25 cellular contexts compared by ENCODE assay signal in the genomic region with DNA sequence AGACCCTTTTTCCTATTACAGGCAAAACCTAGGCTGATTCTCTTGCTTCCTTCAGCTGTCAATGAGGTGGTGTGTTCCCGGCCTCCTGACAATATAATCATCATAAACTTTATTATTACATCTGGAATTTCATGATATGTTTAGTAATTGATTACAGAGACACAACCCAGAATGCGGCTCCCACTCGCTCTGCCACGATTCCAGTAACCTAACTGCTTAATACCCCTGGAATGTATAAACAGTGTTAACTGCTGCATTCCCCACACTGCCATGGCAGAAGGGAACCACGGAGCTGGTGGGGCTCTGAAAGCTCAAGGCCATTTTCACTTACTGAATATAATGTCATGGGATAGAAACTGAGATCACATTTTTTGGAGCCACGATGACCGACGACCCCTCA. TPM values are rescaled to one million over a fixed set of nuclear protein-coding genes. Genes with fewer than 3 reads are reported as not detected.
DNase-seq lines count a peak whose midpoint lies in the region; ATAC-seq lines count a peak whose summit lies in the region.
"Had no signal": no experiment of that assay in that cellular context is flagged by ENCODE, and none has a peak within 500 bp of the region (broad histone marks: within the 10 kb centered on the region; RNA-seq: fewer than 3 reads in every experiment).

No MANE protein-coding gene starts in this region.

- H3K9me3 ChIP-seq in right cardiac atrium (ENCODE audit: control insufficient read depth, low read length) (no peaks in the 10 kb centered on the region), muscle layer of duodenum (ENCODE audit: control insufficient read depth in 1 of 2, low read length in 2 of 2) (no peaks in the 10 kb centered on the region)
- H3K9me3 ChIP-seq: BE2C, left lung, mucosa of descending colon, psoas muscle, SJCRH30, thyroid gland had no signal

- ATAC-seq in right cardiac atrium (no peak), GM19324 (IDR thresholded peaks at IDR 0.05; ENCODE audit: low FRiP score, unreplicated experiment) (no peak), HG03469 (IDR thresholded peaks at IDR 0.05; ENCODE audit: unreplicated experiment) (no peak), GM21529 (IDR thresholded peaks at IDR 0.05; ENCODE audit: unreplicated experiment) (no peak)
- ATAC-seq: activated CD8-positive, alpha-beta memory T cell treated with anti-CD3 and anti-CD28 coated beads, Interleukin-2, amount 10 ng/mL, durations not matched to agents 7 days and 5 days; left lung; mucosa of descending colon; Panc1; psoas muscle; stimulated activated naive B cell treated with anti-CD40 and anti-IgM and Interleukin-4, amounts not matched to agents 10 μg/mL and 1 μg/mL and 100 μg/mL, for 72 hours had no signal

- intact Hi-C loops in cardiac septum (cut with DNase I) (no loop called here), right cardiac atrium (cut with DNase I) (no loop called here)

- H3K4me3 ChIP-seq in right cardiac atrium (ENCODE audit: low read length) (no peak overlapping the region), muscle layer of duodenum (ENCODE audit: low read depth in 1 of 2, low read length in 2 of 2) (peak overlapping the region in 1 of 2 donors; percentile 4)
- H3K4me3 ChIP-seq: left lung, mucosa of descending colon, psoas muscle, SJCRH30, thyroid gland had no signal

- H3K27ac ChIP-seq in right cardiac atrium (ENCODE audit: low read length) = no peak overlapping the region
- peak overlapping the region; percentile 32 for H3K27ac ChIP-seq in muscle layer of duodenum (ENCODE audit: low read length)
- H3K27ac ChIP-seq: psoas muscle, SJCRH30, thyroid gland had no signal

- H3K27me3 ChIP-seq in right cardiac atrium (ENCODE audit: control insufficient read depth, insufficient read depth) (no peaks in the 10 kb centered on the region), muscle layer of duodenum (ENCODE audit: low read depth, low read length) (no peaks in the 10 kb centered on the region)
- H3K27me3 ChIP-seq: BE2C, left lung, SJCRH30, thyroid gland had no signal

- H3K4me1 ChIP-seq in right cardiac atrium (ENCODE audit: control insufficient read depth, insufficient read depth, low read length) (no peaks in the 10 kb centered on the region), muscle layer of duodenum (ENCODE audit: control insufficient read depth in 1 of 2, insufficient read depth in 2 of 2, low read length in 2 of 2) (peaks cover 0 to 27% of the 10 kb centered on the region in 2 donors)
- H3K4me1 ChIP-seq: BE2C, psoas muscle had no signal

- WGBS in right cardiac atrium = 85% methylated on average over 8 of the region's 8 CpGs

- no peaks in the 10 kb centered on the region for H3K36me3 ChIP-seq in muscle layer of duodenum (ENCODE audit: control insufficient read depth in 1 of 2, insufficient read depth in 2 of 2, low read length in 2 of 2)
- H3K36me3 ChIP-seq: BE2C, left lung, thyroid gland had no signal

- DNase-seq in cardiac septum (ENCODE audit: low spot score) (peak; percentile 38), right cardiac atrium (no peak), fibroblast of gingiva (ENCODE audit: low read depth) (peak; percentile 53), globus pallidus (ENCODE audit: low spot score) (no peak)
- DNase-seq: activated CD4-positive, alpha-beta T cell treated with anti-CD3 and anti-CD28 coated beads, Interleukin-2, amount 10 ng/mL, durations not matched to agents 7 days and 5 days; activated CD8-positive, alpha-beta memory T cell treated with anti-CD3 and anti-CD28 coated beads, Interleukin-2, amount 10 ng/mL, durations not matched to agents 7 days and 5 days; activated naive CD8-positive, alpha-beta T cell treated with anti-CD3 and anti-CD28 coated beads for 36 hours; BE2C; DMS79 treated with DMSO at 0.1 percent for 48 hours; endodermal cell; left lung; mucosa of descending colon; NCI-H1105; NCI-H2081; NCI-H446; psoas muscle; SJCRH30; stimulated activated CD4-positive, alpha-beta T cell treated with anti-CD3 and anti-CD28 coated beads, Interleukin-2, amount 100 ng/mL, for 48 hours; stimulated activated naive B cell treated with anti-CD40 and anti-IgM and Interleukin-4, amounts not matched to agents 10 μg/mL and 1 μg/mL and 100 μg/mL, for 72 hours; thyroid gland had no signal

RNA-seq across cellular contexts. Expression of a gene that starts 17.1 kb away (rescaled TPM):
- total RNA-seq in cardiac septum = 5.2 TPM
- 1 to 10 TPM; 3.6 to 7.0 (median 4.5) TPM for total RNA-seq in right cardiac atrium
- polyA plus RNA-seq in right cardiac atrium = 1.5 TPM

Comparison
In these comparisons a context has a peak if more than half of its experiments do, and no peak if none do; other contexts are left out.
1. DNase-seq: peak in cardiac septum (single experiment) and fibroblast of gingiva (single experiment); none in right cardiac atrium (0 of 3) and globus pallidus (single experiment).